Comparison of ENCODE assay signal across 27 cellular contexts in the genomic region with DNA sequence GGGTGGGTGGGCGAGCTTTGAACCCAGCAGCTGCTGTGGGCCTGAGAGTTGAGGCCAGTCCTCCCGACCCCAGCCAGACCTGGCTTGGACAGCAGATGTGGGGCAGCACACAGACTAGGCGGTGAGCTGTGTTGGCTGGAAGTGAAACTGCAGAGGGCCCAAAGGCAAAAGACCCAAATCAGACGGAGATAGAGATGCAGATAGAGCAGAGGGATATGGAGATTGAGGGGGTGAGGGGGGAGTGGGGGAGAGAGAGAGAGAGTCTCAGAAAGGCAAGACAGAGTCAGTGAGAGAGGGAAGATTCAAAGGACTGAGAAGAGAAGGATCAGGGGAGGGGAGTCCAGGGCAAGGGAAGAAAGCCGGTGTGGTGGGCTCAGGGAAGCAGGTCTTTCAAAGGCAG. TPM values are rescaled to one million over a fixed set of nuclear protein-coding genes. Genes with fewer than 3 reads are reported as not detected.
A peak's percentile ranks its signal among the peaks of the same experiment; 100 is the strongest.
DNase-seq lines count a peak whose midpoint lies in the region; ATAC-seq, FAIRE-seq and TF ChIP-seq lines count a peak whose summit lies in the region.
"Had no signal": no experiment of that assay in that cellular context is flagged by ENCODE, and none has a peak within 500 bp of the region (broad histone marks: within the 10 kb centered on the region; RNA-seq: fewer than 3 reads in every experiment).

No MANE protein-coding gene starts in this region.

- TF ChIP-seq CTCF in A673 (conservative IDR thresholded peaks at IDR 0.05; ENCODE audit: low read depth, low read length) (no peak), K562 (IDR thresholded peaks at IDR 0.05 in 2 of 3, conservative IDR thresholded peaks at IDR 0.05 in 1 of 3; ENCODE audit: insufficient read depth in 2 of 3, low read depth in 1 of 3, low read length in 3 of 3) (no peak)

- no peaks in the 10 kb centered on the region for H4K20me1 ChIP-seq in K562 (replicated peaks; ENCODE audit: control insufficient read depth, insufficient read depth, low read length)

- FAIRE-seq in K562 (lab: Jason Lieb, UNC), result no peak
- FAIRE-seq: GM18507, GM19239 had no signal

- H2AFZ ChIP-seq in K562 (ENCODE audit: low read depth, low read length), result peak overlapping the region; percentile 49

- no peak for TF ChIP-seq POLR2A in K562 (conservative IDR thresholded peaks at IDR 0.05)

- no peaks in the 10 kb centered on the region for H3K9me3 ChIP-seq in A673 (ENCODE audit: low read depth, low read length, poor library complexity, severe bottlenecking)
- H3K9me3 ChIP-seq in HUES64 (ENCODE audit: insufficient read depth, low read depth, low read length), result no peaks in the 10 kb centered on the region
- no peaks in the 10 kb centered on the region for H3K9me3 ChIP-seq in K562 (replicated peaks; ENCODE audit: control insufficient read depth, insufficient read depth, low read depth, low read length)
- H3K9me3 ChIP-seq: ascending aorta, right atrium auricular region, upper lobe of right lung had no signal

- CTCF ChIA-PET in A673 (lab: Charles Lee), result interaction anchor here (0.7 to 2.4 kb wide), 2 partner anchors 9 to 15 kb away, joined by 10 to 20 read pairs; no protein-coding TSS in a partner anchor
- CTCF ChIA-PET in K562 (lab: Yijun Ruan, JAX; ENCODE audit: low intra/inter-chr PET ratio), result no interaction called here

- in situ Hi-C loops in K562 (cut with MboI), result no loop called here

- peak overlapping the region; percentile 96 for H3K27ac ChIP-seq in A673 (ENCODE audit: low read depth, low read length, poor library complexity, severe bottlenecking)
- H3K27ac ChIP-seq in HUES64 (ENCODE audit: low read depth, low read length), result peak overlapping the region; percentile 59
- no peak overlapping the region for H3K27ac ChIP-seq in K562 (ENCODE audit: extremely low read depth, low read depth, low read length)
- H3K27ac ChIP-seq: ascending aorta, coronary artery, right atrium auricular region, upper lobe of right lung had no signal

- intact Hi-C loops in A673 (cut with micrococcal nuclease; ENCODE audit: unreplicated experiment), result loop anchor here (2.0 kb wide), 1 partner anchor 665 kb away; no protein-coding TSS in a partner anchor
- intact Hi-C loops in K562 (cut with micrococcal nuclease), result no loop called here

- TF ChIP-seq RAD21 in K562 (CRISPR knock-in tag; conservative IDR thresholded peaks at IDR 0.05 in 1 of 2, IDR thresholded peaks at IDR 0.05 in 1 of 2), result no peak

- H3K4me2 ChIP-seq in K562 (ENCODE audit: insufficient read depth, low read length), result peak overlapping the region; percentile 49; the same call in 1 of the 2 replicates

- no peaks in the 10 kb centered on the region for H3K79me2 ChIP-seq in K562 (ENCODE audit: control insufficient read depth, insufficient read depth, low read length)

- no peaks in the 10 kb centered on the region for H3K9me1 ChIP-seq in K562 (ENCODE audit: control insufficient read depth, insufficient read depth, low read length)

- POLR2A ChIA-PET in A673 (lab: Charles Lee; ENCODE audit: low non-redundant PET), result interaction anchor here (0.6 to 0.8 kb wide), 2 partner anchors 17 to 63 kb away, joined by 4 to 5 read pairs; a partner anchor contains a TSS
- POLR2A ChIA-PET in K562 (lab: Yijun Ruan, JAX), result interaction anchor here (1.7 to 2.2 kb wide), 2 partner anchors 10 to 11 kb away, joined by 5 to 10 read pairs; no protein-coding TSS in a partner anchor

- WGBS in HUES64, result 26% methylated on average over 5 of the region's 5 CpGs
- WGBS in K562 (ENCODE audit: insufficient coverage, low coverage, missing lambda C conversion rate), result 17% methylated on average over 4 of the region's 5 CpGs

- H3K9ac ChIP-seq in HUES64 (ENCODE audit: low read depth, low read length), result peak overlapping the region; percentile 6; the same call in 1 of the 2 replicates
- H3K9ac ChIP-seq in K562 (ENCODE audit: insufficient read depth in 1 of 2, low read depth in 2 of 2, low read length in 2 of 2), result no peak overlapping the region

- no peak; the same call in 2 of the 3 replicates for ATAC-seq in K562
- ATAC-seq in GM21723 (IDR thresholded peaks at IDR 0.05; ENCODE audit: unreplicated experiment), result no peak
- ATAC-seq: effector memory CD8-positive, alpha-beta T cell; stimulated activated naive CD8-positive, alpha-beta T cell treated with anti-CD3 and anti-CD28 coated beads, Interleukin-15, Interleukin-2, amounts not matched to agents 100 U/mL and 50 U/mL, for 24 hours; T-cell; upper lobe of right lung had no signal

- H3K4me1 ChIP-seq in A673 (ENCODE audit: insufficient read depth, low read length, poor library complexity, severe bottlenecking), result peaks cover 96% of the 10 kb centered on the region
- peaks cover 14% of the 10 kb centered on the region for H3K4me1 ChIP-seq in HUES64 (ENCODE audit: insufficient read depth, low read length)
- peaks cover 12 to 25% of the 10 kb centered on the region in 2 experiments; a peak in 4 of 5 replicates for H3K4me1 ChIP-seq in K562 (replicated peaks in 1 of 2; ENCODE audit: control insufficient read depth in 2 of 2, insufficient read depth in 2 of 2, low read length in 2 of 2)
- H3K4me1 ChIP-seq: ascending aorta, right atrium auricular region, upper lobe of right lung had no signal

- no peak overlapping the region for H3K4me3 ChIP-seq in A673 (ENCODE audit: low read depth, low read length, poor library complexity, severe bottlenecking)
- peak overlapping the region; percentile 6 for H3K4me3 ChIP-seq in HUES64 (ENCODE audit: low read length)
- no peak overlapping the region for H3K4me3 ChIP-seq in K562
- H3K4me3 ChIP-seq: ascending aorta, coronary artery, right atrium auricular region, upper lobe of right lung had no signal

- BruUV-seq in A673 (replicated peaks; lab: Mats Ljungman, UMichigan) (no TSS peak), K562 (replicated peaks; lab: Mats Ljungman, UMichigan) (no TSS peak)

- H3K36me3 ChIP-seq in A673 (ENCODE audit: insufficient read depth, low read length, poor library complexity, severe bottlenecking), result no peaks in the 10 kb centered on the region
- no peaks in the 10 kb centered on the region for H3K36me3 ChIP-seq in HUES64 (ENCODE audit: insufficient read depth, low read length)
- no peaks in the 10 kb centered on the region for H3K36me3 ChIP-seq in K562 (ENCODE audit: control insufficient read depth, insufficient read depth, low read length)
- H3K36me3 ChIP-seq: ascending aorta, right atrium auricular region, upper lobe of right lung had no signal

- TF ChIP-seq EP300 in K562 (IDR thresholded peaks at IDR 0.05; ENCODE audit: low read length), result no peak

- DNase-seq in A673 (ENCODE audit: low spot score), result peak; percentile 59
- no peak for DNase-seq in K562 (ENCODE audit: extremely low read depth in 1 of 4, low spot score in 3 of 4)
- DNase-seq in iPS-NIHi7 (ENCODE audit: extremely low spot score), result peak; percentile 54
- no peak for DNase-seq in activated CD8-positive, alpha-beta memory T cell treated with anti-CD3 and anti-CD28 coated beads, Interleukin-2, amount 50 U/mL, for 4 hours
- no peak for DNase-seq in UCSD-AML1 (lab: John Stamatoyannopoulos, UW; ENCODE audit: unreplicated experiment)
- no peak for DNase-seq in COR-L47 (lab: John Stamatoyannopoulos, UW)
- DNase-seq: activated CD4-positive, alpha-beta T cell treated with anti-CD3 and anti-CD28 coated beads, Interleukin-2, amount 50 U/mL, for 1 hour; activated gamma-delta T cell treated with Interleukin-2 at 50 U/mL for 16 hours; activated naive CD8-positive, alpha-beta T cell treated with anti-CD3 and anti-CD28 coated beads, Interleukin-2, amount 10 ng/mL, durations not matched to agents 7 days and 5 days; activated T-cell treated with anti-CD3 and anti-CD28 coated beads, Interleukin-2, amount 50 U/mL, for 48 hours; effector memory CD8-positive, alpha-beta T cell; left cardiac atrium; NCI-H526 treated with DMSO at 0.1 percent for 48 hours; stimulated activated CD4-positive, alpha-beta T cell treated with anti-CD3 and anti-CD28 coated beads, Interleukin-1b, Interleukin-23, amount 100 ng/mL, for 48 hours; stimulated activated naive CD8-positive, alpha-beta T cell treated with anti-CD3 and anti-CD28 coated beads, Interleukin-15, Interleukin-2, amounts not matched to agents 100 U/mL and 50 U/mL, for 24 hours; T-cell; upper lobe of right lung had no signal

- H3K27me3 ChIP-seq in A673 (replicated peaks; ENCODE audit: insufficient read depth, low read depth, low read length, poor library complexity), result no peaks in the 10 kb centered on the region
- no peaks in the 10 kb centered on the region for H3K27me3 ChIP-seq in HUES64 (ENCODE audit: insufficient read depth, low read length)
- H3K27me3 ChIP-seq in K562 (ENCODE audit: control insufficient read depth in 2 of 2, insufficient read depth in 2 of 2, low read length in 2 of 2), result peaks cover 4 to 26% of the 10 kb centered on the region in 2 experiments; a peak in 2 of 5 replicates
- H3K27me3 ChIP-seq: ascending aorta, upper lobe of right lung had no signal

RNA-seq across cellular contexts. Expression of a gene that starts 17.0 kb away (rescaled TPM):
- 83.3 and 92.9 TPM in 2 replicates for total RNA-seq in A673 (2021)
- polyA plus RNA-seq in HUES64 (2013, experiment 1 of 2), result 7.4 TPM
- polyA plus RNA-seq in HUES64 (2013, experiment 2 of 2), result 9.1 TPM
- not detected in 2 replicates for total RNA-seq in K562 (2011; cell fraction: chromatin; rRNA removed; ENCODE audit: low replicate concordance)
- 0.13 TPM in 1 of 2 replicates, not detected in the other for total RNA-seq in K562 (2011; cell fraction: nucleolus; rRNA removed)
- not detected in 2 replicates for total RNA-seq in K562 (2011; cell fraction: nucleoplasm; rRNA removed)
- total RNA-seq in K562 (2014; rRNA removed), result 0.08 and 0.09 TPM in 2 replicates
- not detected in 2 replicates for total RNA-seq in K562 (2014; rRNA removed; fragmentation: Illumina TruSeq; extraction: Trizol)
- total RNA-seq in K562 (2015; rRNA removed; fragmentation: Illumina TruSeq; extraction: Trizol), result not detected in 2 replicates
- total RNA-seq in K562 (2021), result not detected in 2 replicates
- 0.05 TPM in 1 of 2 replicates, not detected in the other for polyA plus RNA-seq in K562 (2011; rRNA removed)
- not detected in 2 replicates for polyA plus RNA-seq in K562 (2011; cell fraction: cytosol; rRNA removed)
- 0.06 and 0.15 TPM in 2 replicates for polyA plus RNA-seq in K562 (2011; cell fraction: nucleus; rRNA removed)
- not detected in 2 replicates for polyA plus RNA-seq in K562 (2012)
- not detected in 2 replicates for polyA plus RNA-seq in K562 (2014; fragmentation: Illumina TruSeq; extraction: Trizol)
- polyA plus RNA-seq in K562 (2014; fragmentation: Nextera tagmentation; extraction: Ambion mirVana), result not detected
- polyA plus RNA-seq in K562 (2014; rRNA removed), result not detected in 2 replicates
- polyA minus RNA-seq in K562 (2011; rRNA and poly(A)+ RNA removed), result not detected in 2 replicates
- polyA minus RNA-seq in K562 (2011; cell fraction: cytosol; rRNA and poly(A)+ RNA removed), result not detected in 2 replicates
- 0.13 and 0.33 TPM in 2 replicates for polyA minus RNA-seq in K562 (2011; cell fraction: nucleus; rRNA and poly(A)+ RNA removed)
- total RNA-seq: A172, ascending aorta, Calu3, right atrium auricular region, upper lobe of right lung had no signal
- polyA plus RNA-seq: IgD-negative memory B cell had no signal

RNA-seq across cellular contexts. Expression of a gene that starts 51.1 kb away (rescaled TPM):
- total RNA-seq in A673 (2021) (109 and 113 TPM in 2 replicates), K562 (2014; rRNA removed) (125 and 137 TPM in 2 replicates), K562 (2014; rRNA removed; fragmentation: Illumina TruSeq; extraction: Trizol) (215 and 251 TPM in 2 replicates), K562 (2015; rRNA removed; fragmentation: Illumina TruSeq; extraction: Trizol) (214 and 221 TPM in 2 replicates), K562 (2021) (124 and 129 TPM in 2 replicates)
- polyA plus RNA-seq in HUES64 (2013, experiment 1 of 2), result 64.1 TPM
- 66.8 TPM for polyA plus RNA-seq in HUES64 (2013, experiment 2 of 2)
- 67.0 and 115 TPM in 2 replicates for total RNA-seq in K562 (2011; cell fraction: chromatin; rRNA removed; ENCODE audit: low replicate concordance)
- total RNA-seq in K562 (2011; cell fraction: nucleolus; rRNA removed), result 37.6 and 49.2 TPM in 2 replicates
- total RNA-seq in K562 (2011; cell fraction: nucleoplasm; rRNA removed), result 97.2 and 146 TPM in 2 replicates
- polyA plus RNA-seq in K562 (2011; rRNA removed) (67.6 and 91.1 TPM in 2 replicates), K562 (2014; fragmentation: Illumina TruSeq; extraction: Trizol) (329 and 378 TPM in 2 replicates), K562 (2014; fragmentation: Nextera tagmentation; extraction: Ambion mirVana) (100 to 1,000 TPM; 269 to 303 TPM), K562 (2014; rRNA removed) (167 and 253 TPM in 2 replicates)
- 22.4 and 42.7 TPM in 2 replicates for polyA plus RNA-seq in K562 (2011; cell fraction: cytosol; rRNA removed)
- 18.0 and 28.1 TPM in 2 replicates for polyA plus RNA-seq in K562 (2011; cell fraction: nucleus; rRNA removed)
- polyA plus RNA-seq in K562 (2012), result 76.5 and 96.7 TPM in 2 replicates
- polyA minus RNA-seq in K562 (2011; rRNA and poly(A)+ RNA removed), result 46.0 and 51.0 TPM in 2 replicates
- 25.8 and 26.4 TPM in 2 replicates for polyA minus RNA-seq in K562 (2011; cell fraction: cytosol; rRNA and poly(A)+ RNA removed)
- polyA minus RNA-seq in K562 (2011; cell fraction: nucleus; rRNA and poly(A)+ RNA removed), result 17.6 and 38.0 TPM in 2 replicates

RNA-seq across cellular contexts. Expression of a gene that starts 58.3 kb away (rescaled TPM):
- total RNA-seq in A673 (2021) (89.5 and 106 TPM in 2 replicates), K562 (2014; rRNA removed) (55.7 and 80.3 TPM in 2 replicates), K562 (2014; rRNA removed; fragmentation: Illumina TruSeq; extraction: Trizol) (22.6 and 27.7 TPM in 2 replicates), K562 (2015; rRNA removed; fragmentation: Illumina TruSeq; extraction: Trizol) (34.1 and 35.1 TPM in 2 replicates), K562 (2021) (123 and 144 TPM in 2 replicates)
- 19.7 TPM for polyA plus RNA-seq in HUES64 (2013, experiment 1 of 2)
- polyA plus RNA-seq in HUES64 (2013, experiment 2 of 2), result 20.8 TPM
- total RNA-seq in K562 (2011; cell fraction: chromatin; rRNA removed; ENCODE audit: low replicate concordance), result 89.8 and 202 TPM in 2 replicates
- total RNA-seq in K562 (2011; cell fraction: nucleolus; rRNA removed), result 99.7 and 116 TPM in 2 replicates
- total RNA-seq in K562 (2011; cell fraction: nucleoplasm; rRNA removed), result 98.0 and 139 TPM in 2 replicates
- polyA plus RNA-seq in K562 (2011; rRNA removed) (14.8 and 18.9 TPM in 2 replicates), K562 (2014; fragmentation: Illumina TruSeq; extraction: Trizol) (117 and 145 TPM in 2 replicates), K562 (2014; fragmentation: Nextera tagmentation; extraction: Ambion mirVana) (1 to 10 TPM; 6.1 to 8.0 TPM), K562 (2014; rRNA removed) (56.7 and 61.4 TPM in 2 replicates)
- 31.0 and 53.9 TPM in 2 replicates for polyA plus RNA-seq in K562 (2011; cell fraction: cytosol; rRNA removed)
- 58.4 and 84.8 TPM in 2 replicates for polyA plus RNA-seq in K562 (2011; cell fraction: nucleus; rRNA removed)
- polyA plus RNA-seq in K562 (2012), result 76.0 and 140 TPM in 2 replicates
- 26.4 and 29.9 TPM in 2 replicates for polyA minus RNA-seq in K562 (2011; rRNA and poly(A)+ RNA removed)
- polyA minus RNA-seq in K562 (2011; cell fraction: cytosol; rRNA and poly(A)+ RNA removed), result 46.4 and 60.9 TPM in 2 replicates
- polyA minus RNA-seq in K562 (2011; cell fraction: nucleus; rRNA and poly(A)+ RNA removed), result 41.9 and 46.1 TPM in 2 replicates

Comparison
In these comparisons a context has a peak if more than half of its experiments do, and no peak if none do; other contexts are left out.
1. DNase-seq: peak in A673 (single experiment) and iPS-NIHi7 (single experiment); none in K562 (0 of 4), activated CD8-positive, alpha-beta memory T cell treated with anti-CD3 and anti-CD28 coated beads, Interleukin-2, amount 50 U/mL, for 4 hours (single experiment), UCSD-AML1 (single experiment) and COR-L47 (single experiment).
2. RNA of a gene that starts 17.0 kb away (total RNA-seq): 83.3 to 92.9 TPM in A673; 0.08 to 0.13 TPM in K562; every median in the first group is over 10 times any median in the second.